ENCODE assay signal across 1 cellular context in the genomic region with DNA sequence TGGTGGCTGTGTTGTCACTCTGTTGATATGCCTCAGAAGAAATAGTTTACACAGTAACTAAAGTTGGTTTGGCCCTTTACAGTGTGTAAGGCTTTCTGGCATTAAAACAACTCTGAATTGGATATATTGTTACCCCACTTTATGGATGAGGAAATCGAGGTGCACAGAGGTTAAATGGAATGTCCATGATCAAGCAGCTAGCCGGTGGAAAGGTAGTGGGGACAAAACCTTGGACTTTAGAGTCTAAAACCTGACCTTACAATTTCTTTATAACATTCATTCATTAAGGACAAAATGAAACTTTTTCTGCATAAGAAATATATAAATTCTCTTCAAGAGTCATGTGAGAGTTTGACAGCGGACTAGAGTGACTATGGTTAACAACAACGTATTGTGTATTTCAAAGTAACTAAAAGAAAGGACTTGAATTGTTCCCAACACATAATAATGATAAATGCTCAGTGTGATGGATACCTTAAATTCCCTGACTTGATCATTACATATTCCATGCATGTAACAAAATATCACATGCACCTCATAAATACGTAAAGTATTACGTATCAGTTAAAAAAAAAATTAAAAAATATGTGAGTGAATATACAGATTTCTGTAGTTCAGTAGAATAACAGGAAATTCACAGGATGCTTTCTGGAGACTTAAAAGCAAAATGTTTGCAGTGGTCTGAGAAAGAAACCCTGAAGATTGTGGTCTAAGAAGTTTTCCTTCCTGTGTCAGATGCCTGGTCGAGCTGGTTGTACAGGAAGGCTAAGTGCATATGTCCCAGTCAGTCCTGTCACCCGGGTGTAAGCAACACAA.
TF ChIP-seq lines count a peak whose summit lies in the region.

No MANE protein-coding gene starts in this region.

TF ChIP-seq in IMR-90, 13 proteins besides CTCF, POLR2A, EP300 and RAD21:
- TF ChIP-seq MAZ (IDR thresholded peaks at IDR 0.05; ENCODE audit: borderline replicate concordance, low read depth, low read length) (no peak), RCOR1 (IDR thresholded peaks at IDR 0.05; ENCODE audit: insufficient replicate concordance, low read length) (no peak), SMC3 (IDR thresholded peaks at IDR 0.05; ENCODE audit: low read depth, low read length) (no peak), MXI1 (IDR thresholded peaks at IDR 0.05; ENCODE audit: borderline replicate concordance, low read depth, low read length) (no peak), CHD1 (IDR thresholded peaks at IDR 0.05; ENCODE audit: low read depth, low read length) (no peak), BHLHE40 (IDR thresholded peaks at IDR 0.05; ENCODE audit: low read depth, low read length) (no peak), FOS (IDR thresholded peaks at IDR 0.05; ENCODE audit: low read depth, low read length) (no peak), MAFK (IDR thresholded peaks at IDR 0.05; ENCODE audit: low read depth, low read length) (no peak)
- TF ChIP-seq, protein P1, sequence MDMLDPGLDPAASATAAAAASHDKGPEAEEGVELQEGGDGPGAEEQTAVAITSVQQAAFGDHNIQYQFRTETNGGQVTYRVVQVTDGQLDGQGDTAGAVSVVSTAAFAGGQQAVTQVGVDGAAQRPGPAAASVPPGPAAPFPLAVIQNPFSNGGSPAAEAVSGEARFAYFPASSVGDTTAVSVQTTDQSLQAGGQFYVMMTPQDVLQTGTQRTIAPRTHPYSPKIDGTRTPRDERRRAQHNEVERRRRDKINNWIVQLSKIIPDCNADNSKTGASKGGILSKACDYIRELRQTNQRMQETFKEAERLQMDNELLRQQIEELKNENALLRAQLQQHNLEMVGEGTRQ (IDR thresholded peaks at IDR 0.05; ENCODE audit: low read depth, low read length): no peak
- TF ChIP-seq, protein P2, sequence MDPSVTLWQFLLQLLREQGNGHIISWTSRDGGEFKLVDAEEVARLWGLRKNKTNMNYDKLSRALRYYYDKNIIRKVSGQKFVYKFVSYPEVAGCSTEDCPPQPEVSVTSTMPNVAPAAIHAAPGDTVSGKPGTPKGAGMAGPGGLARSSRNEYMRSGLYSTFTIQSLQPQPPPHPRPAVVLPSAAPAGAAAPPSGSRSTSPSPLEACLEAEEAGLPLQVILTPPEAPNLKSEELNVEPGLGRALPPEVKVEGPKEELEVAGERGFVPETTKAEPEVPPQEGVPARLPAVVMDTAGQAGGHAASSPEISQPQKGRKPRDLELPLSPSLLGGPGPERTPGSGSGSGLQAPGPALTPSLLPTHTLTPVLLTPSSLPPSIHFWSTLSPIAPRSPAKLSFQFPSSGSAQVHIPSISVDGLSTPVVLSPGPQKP (IDR thresholded peaks at IDR 0.05; ENCODE audit: borderline replicate concordance, low read depth, low read length): no peak
TF ChIP-seq in IMR-90: peak in this region for 0.
